Comparison of ENCODE assay signal across 1 cellular context in the genomic region with DNA sequence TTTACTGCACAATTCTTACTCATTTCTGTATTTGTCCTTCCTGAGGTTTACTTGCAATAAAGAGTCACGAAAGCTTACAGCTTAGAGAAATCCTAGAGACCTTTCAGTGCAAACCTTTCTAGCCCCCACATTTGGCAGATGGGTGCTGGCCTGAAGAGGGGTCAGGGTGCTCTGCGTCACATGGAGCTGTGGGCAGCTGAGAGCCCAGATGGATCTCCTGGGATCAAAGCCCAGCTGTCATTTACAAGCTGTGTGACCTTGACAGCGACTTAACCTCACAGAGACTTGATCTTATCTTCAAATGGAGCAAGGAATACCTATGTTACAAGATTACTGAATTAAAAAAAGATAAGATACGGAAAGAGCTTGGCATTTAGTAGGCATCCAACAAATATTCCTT.
TF ChIP-seq lines count a peak whose summit lies in the region.

No MANE protein-coding gene starts in this region.

TF ChIP-seq in HepG2, 621 proteins besides CTCF, POLR2A, EP300 and RAD21 (continued from another document):
- TF ChIP-seq, protein P1, sequence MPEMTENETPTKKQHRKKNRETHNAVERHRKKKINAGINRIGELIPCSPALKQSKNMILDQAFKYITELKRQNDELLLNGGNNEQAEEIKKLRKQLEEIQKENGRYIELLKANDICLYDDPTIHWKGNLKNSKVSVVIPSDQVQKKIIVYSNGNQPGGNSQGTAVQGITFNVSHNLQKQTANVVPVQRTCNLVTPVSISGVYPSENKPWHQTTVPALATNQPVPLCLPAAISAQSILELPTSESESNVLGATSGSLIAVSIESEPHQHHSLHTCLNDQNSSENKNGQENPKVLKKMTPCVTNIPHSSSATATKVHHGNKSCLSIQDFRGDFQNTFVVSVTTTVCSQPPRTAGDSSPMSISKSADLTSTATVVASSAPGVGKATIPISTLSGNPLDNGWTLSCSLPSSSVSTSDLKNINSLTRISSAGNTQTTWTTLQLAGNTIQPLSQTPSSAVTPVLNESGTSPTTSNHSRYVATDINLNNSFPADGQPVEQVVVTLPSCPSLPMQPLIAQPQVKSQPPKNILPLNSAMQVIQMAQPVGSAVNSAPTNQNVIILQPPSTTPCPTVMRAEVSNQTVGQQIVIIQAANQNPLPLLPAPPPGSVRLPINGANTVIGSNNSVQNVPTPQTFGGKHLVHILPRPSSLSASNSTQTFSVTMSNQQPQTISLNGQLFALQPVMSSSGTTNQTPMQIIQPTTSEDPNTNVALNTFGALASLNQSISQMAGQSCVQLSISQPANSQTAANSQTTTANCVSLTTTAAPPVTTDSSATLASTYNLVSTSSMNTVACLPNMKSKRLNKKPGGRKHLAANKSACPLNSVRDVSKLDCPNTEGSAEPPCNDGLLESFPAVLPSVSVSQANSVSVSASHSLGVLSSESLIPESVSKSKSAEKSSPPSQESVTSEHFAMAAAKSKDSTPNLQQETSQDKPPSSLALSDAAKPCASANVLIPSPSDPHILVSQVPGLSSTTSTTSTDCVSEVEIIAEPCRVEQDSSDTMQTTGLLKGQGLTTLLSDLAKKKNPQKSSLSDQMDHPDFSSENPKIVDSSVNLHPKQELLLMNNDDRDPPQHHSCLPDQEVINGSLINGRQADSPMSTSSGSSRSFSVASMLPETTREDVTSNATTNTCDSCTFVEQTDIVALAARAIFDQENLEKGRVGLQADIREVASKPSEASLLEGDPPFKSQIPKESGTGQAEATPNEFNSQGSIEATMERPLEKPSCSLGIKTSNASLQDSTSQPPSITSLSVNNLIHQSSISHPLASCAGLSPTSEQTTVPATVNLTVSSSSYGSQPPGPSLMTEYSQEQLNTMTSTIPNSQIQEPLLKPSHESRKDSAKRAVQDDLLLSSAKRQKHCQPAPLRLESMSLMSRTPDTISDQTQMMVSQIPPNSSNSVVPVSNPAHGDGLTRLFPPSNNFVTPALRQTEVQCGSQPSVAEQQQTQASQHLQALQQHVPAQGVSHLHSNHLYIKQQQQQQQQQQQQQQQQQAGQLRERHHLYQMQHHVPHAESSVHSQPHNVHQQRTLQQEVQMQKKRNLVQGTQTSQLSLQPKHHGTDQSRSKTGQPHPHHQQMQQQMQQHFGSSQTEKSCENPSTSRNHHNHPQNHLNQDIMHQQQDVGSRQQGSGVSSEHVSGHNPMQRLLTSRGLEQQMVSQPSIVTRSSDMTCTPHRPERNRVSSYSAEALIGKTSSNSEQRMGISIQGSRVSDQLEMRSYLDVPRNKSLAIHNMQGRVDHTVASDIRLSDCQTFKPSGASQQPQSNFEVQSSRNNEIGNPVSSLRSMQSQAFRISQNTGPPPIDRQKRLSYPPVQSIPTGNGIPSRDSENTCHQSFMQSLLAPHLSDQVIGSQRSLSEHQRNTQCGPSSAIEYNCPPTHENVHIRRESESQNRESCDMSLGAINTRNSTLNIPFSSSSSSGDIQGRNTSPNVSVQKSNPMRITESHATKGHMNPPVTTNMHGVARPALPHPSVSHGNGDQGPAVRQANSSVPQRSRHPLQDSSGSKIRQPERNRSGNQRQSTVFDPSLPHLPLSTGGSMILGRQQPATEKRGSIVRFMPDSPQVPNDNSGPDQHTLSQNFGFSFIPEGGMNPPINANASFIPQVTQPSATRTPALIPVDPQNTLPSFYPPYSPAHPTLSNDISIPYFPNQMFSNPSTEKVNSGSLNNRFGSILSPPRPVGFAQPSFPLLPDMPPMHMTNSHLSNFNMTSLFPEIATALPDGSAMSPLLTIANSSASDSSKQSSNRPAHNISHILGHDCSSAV (CRISPR knock-in tag; IDR thresholded peaks at IDR 0.05; ENCODE audit: borderline replicate concordance), result no peak
- TF ChIP-seq SAP130 (CRISPR knock-in tag; IDR thresholded peaks at IDR 0.05; ENCODE audit: low read depth) (peak; percentile 28; the same call in 1 of the 2 replicates), DNMT1 (CRISPR knock-in tag; IDR thresholded peaks at IDR 0.05) (no peak), NR2F6 (IDR thresholded peaks at IDR 0.05) (peak; percentile 27; the same call in 1 of the 2 replicates), NR2F6 (CRISPR knock-in tag; IDR thresholded peaks at IDR 0.05) (no peak), TCF7 (IDR thresholded peaks at IDR 0.05; ENCODE audit: low read depth) (peak; percentile 47; the same call in 1 of the 2 replicates), PRMT3 (CRISPR knock-in tag; IDR thresholded peaks at IDR 0.05; ENCODE audit: borderline replicate concordance, low read depth) (no peak), SP140L (CRISPR knock-in tag; IDR thresholded peaks at IDR 0.05; ENCODE audit: borderline replicate concordance) (no peak), ZKSCAN1 (IDR thresholded peaks at IDR 0.05; ENCODE audit: low read length) (no peak), KDM1A (CRISPR knock-in tag; IDR thresholded peaks at IDR 0.05) (no peak), KMT2A (CRISPR knock-in tag; IDR thresholded peaks at IDR 0.05) (no peak), ZNF282 (IDR thresholded peaks at IDR 0.05; ENCODE audit: partially characterized antibody) (no peak), RXRA (CRISPR knock-in tag; IDR thresholded peaks at IDR 0.05) (peak; percentile 31; the same call in 1 of the 2 replicates), RARA (CRISPR knock-in tag; IDR thresholded peaks at IDR 0.05) (peak; percentile 57), KDM2A (CRISPR knock-in tag; IDR thresholded peaks at IDR 0.05; ENCODE audit: borderline replicate concordance, low read depth) (no peak), ZNF616 (CRISPR knock-in tag; IDR thresholded peaks at IDR 0.05; ENCODE audit: low read depth) (no peak), HNRNPLL (IDR thresholded peaks at IDR 0.05; ENCODE audit: low read depth, low read length, poor library complexity, severe bottlenecking) (no peak), HNF4A (CRISPR knock-in tag; IDR thresholded peaks at IDR 0.05) (peak; percentile 10; the same call in 1 of the 2 replicates), ZNF749 (CRISPR knock-in tag; IDR thresholded peaks at IDR 0.05; ENCODE audit: borderline replicate concordance) (no peak), ZSCAN29 (CRISPR knock-in tag; conservative IDR thresholded peaks at IDR 0.05) (no peak), ZNF772 (CRISPR knock-in tag; IDR thresholded peaks at IDR 0.05) (no peak)
- TF ChIP-seq, protein P2, sequence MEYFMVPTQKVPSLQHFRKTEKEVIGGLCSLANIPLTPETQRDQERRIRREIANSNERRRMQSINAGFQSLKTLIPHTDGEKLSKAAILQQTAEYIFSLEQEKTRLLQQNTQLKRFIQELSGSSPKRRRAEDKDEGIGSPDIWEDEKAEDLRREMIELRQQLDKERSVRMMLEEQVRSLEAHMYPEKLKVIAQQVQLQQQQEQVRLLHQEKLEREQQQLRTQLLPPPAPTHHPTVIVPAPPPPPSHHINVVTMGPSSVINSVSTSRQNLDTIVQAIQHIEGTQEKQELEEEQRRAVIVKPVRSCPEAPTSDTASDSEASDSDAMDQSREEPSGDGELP (IDR thresholded peaks at IDR 0.05; ENCODE audit: borderline replicate concordance, low read depth), result peak; percentile 60; the same call in 1 of the 2 replicates
- TF ChIP-seq, protein P3, sequence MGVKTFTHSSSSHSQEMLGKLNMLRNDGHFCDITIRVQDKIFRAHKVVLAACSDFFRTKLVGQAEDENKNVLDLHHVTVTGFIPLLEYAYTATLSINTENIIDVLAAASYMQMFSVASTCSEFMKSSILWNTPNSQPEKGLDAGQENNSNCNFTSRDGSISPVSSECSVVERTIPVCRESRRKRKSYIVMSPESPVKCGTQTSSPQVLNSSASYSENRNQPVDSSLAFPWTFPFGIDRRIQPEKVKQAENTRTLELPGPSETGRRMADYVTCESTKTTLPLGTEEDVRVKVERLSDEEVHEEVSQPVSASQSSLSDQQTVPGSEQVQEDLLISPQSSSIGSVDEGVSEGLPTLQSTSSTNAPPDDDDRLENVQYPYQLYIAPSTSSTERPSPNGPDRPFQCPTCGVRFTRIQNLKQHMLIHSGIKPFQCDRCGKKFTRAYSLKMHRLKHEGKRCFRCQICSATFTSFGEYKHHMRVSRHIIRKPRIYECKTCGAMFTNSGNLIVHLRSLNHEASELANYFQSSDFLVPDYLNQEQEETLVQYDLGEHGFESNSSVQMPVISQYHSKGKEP (CRISPR knock-in tag; IDR thresholded peaks at IDR 0.05), result no peak
